ENCODE assay signal across 27 cellular contexts in the genomic region with DNA sequence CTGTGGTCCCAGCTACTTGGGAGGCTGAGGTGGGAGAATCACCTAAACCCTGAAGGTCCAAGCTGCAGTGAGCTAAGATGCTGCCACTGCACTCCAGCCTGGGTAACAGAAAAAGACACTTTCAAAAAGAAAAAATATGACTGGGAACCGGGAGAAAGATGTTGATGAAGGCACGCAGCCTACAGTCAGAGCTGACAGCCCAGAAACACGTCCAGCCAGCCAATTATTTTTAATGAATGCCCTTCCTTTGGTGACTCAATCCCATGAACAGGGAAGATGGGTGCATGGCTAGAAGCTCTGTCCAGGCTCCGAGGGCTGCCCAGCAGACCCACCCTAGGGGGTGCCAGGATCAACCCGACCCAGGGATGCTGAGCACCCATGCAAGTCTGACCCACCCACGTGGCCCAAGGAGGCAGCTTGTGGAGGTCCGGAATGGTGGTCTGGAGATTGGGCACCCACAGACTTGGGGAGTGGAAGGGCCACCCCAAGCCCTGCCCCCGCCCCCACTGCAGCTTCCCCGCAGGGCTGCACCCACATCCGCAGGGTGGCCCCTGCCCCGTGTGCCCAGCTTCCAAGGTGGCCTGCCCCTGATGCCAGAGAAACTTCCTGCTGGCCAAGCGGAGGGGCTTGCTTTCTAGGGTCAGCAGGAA. TPM values are rescaled to one million over a fixed set of nuclear protein-coding genes. Genes with fewer than 3 reads are reported as not detected.
DNase-seq lines count a peak whose midpoint lies in the region; ATAC-seq and TF ChIP-seq lines count a peak whose summit lies in the region.
"Had no signal": no experiment of that assay in that cellular context is flagged by ENCODE, and none has a peak within 500 bp of the region (broad histone marks: within the 10 kb centered on the region; RNA-seq: fewer than 3 reads in every experiment).

No MANE protein-coding gene starts in this region.

- H3K27ac ChIP-seq in ascending aorta (peak overlapping the region; percentile 54 to 55), mesodermal cell (ENCODE audit: low read depth, low read length, severe bottlenecking) (peak overlapping the region; percentile 13), suprapubic skin (peak overlapping the region; percentile 40), gastrocnemius medialis (no peak overlapping the region)
- H3K27ac ChIP-seq: BLaER1 treated with 17β-estradiol and CSF1 and Interleukin-3, amounts not matched to agents 10 nM and 100 nM; brain microvascular endothelial cell; psoas muscle; testis had no signal

- peaks cover 5 to 14% (median 9%) of the 10 kb centered on the region in 7 donors for H3K9me3 Mint-ChIP-seq in CD14-positive monocyte
- no peaks in the 10 kb centered on the region for H3K9me3 Mint-ChIP-seq in activated T-helper 2 cell treated with anti-CD3 and anti-CD28 coated beads, Interferon-gamma antibody, Interleukin-2, Interleukin-4, amounts not matched to agents 10 μg/mL and 5 μg/mL and 100 μg/mL, durations not matched to agents 14 hours and 24 hours and 36 hours

- H3K27me3 ChIP-seq in ascending aorta (no peaks in the 10 kb centered on the region), suprapubic skin (no peaks in the 10 kb centered on the region), gastrocnemius medialis (no peaks in the 10 kb centered on the region)
- H3K27me3 ChIP-seq: BLaER1 treated with 17β-estradiol and CSF1 and Interleukin-3, amounts not matched to agents 10 nM and 100 nM; brain microvascular endothelial cell; testis had no signal

- no peaks in the 10 kb centered on the region for H3K36me3 Mint-ChIP-seq in CD14-positive monocyte
- H3K36me3 Mint-ChIP-seq in activated T-helper 2 cell treated with anti-CD3 and anti-CD28 coated beads, Interferon-gamma antibody, Interleukin-2, Interleukin-4, amounts not matched to agents 10 μg/mL and 5 μg/mL and 100 μg/mL, durations not matched to agents 14 hours and 24 hours and 36 hours (ENCODE audit: low read depth) = no peaks in the 10 kb centered on the region
- H3K36me3 Mint-ChIP-seq: activated CD8-positive, alpha-beta memory T cell treated with anti-CD3 and anti-CD28 coated beads, Interleukin-2, amount 10 ng/mL, durations not matched to agents 7 days and 5 days; mesothelial cell of epicardium had no signal

- H3K4me3 ChIP-seq in ascending aorta = no peak overlapping the region
- no peak overlapping the region for H3K4me3 ChIP-seq in mesodermal cell (ENCODE audit: extremely low read depth, insufficient read depth, low read length, poor library complexity, severe bottlenecking)
- no peak overlapping the region for H3K4me3 ChIP-seq in suprapubic skin
- H3K4me3 ChIP-seq in gastrocnemius medialis = no peak overlapping the region
- H3K4me3 ChIP-seq: BLaER1 treated with 17β-estradiol and CSF1 and Interleukin-3, amounts not matched to agents 10 nM and 100 nM; K562; psoas muscle; skin epidermis; testis had no signal

- H3K4me3 Mint-ChIP-seq in CD14-positive monocyte = no peak overlapping the region
- H3K4me3 Mint-ChIP-seq in activated T-helper 2 cell treated with anti-CD3 and anti-CD28 coated beads, Interferon-gamma antibody, Interleukin-2, Interleukin-4, amounts not matched to agents 10 μg/mL and 5 μg/mL and 100 μg/mL, durations not matched to agents 14 hours and 24 hours and 36 hours (ENCODE audit: low read depth) = no peak overlapping the region
- H3K4me3 Mint-ChIP-seq: activated CD8-positive, alpha-beta memory T cell treated with anti-CD3 and anti-CD28 coated beads, Interleukin-2, amount 10 ng/mL, durations not matched to agents 7 days and 5 days; activated naive CD4-positive, alpha-beta T cell treated with anti-CD3 and anti-CD28 coated beads for 36 hours; mesothelial cell of epicardium; naive B cell; T-helper 17 cell had no signal

- peaks cover 2 to 8% (median 7%) of the 10 kb centered on the region in 3 donors for H3K27me3 Mint-ChIP-seq in CD14-positive monocyte (ENCODE audit: low read depth in 3 of 3)
- no peaks in the 10 kb centered on the region for H3K27me3 Mint-ChIP-seq in activated T-helper 2 cell treated with anti-CD3 and anti-CD28 coated beads, Interferon-gamma antibody, Interleukin-2, Interleukin-4, amounts not matched to agents 10 μg/mL and 5 μg/mL and 100 μg/mL, durations not matched to agents 14 hours and 24 hours and 36 hours (ENCODE audit: low read depth)
- H3K27me3 Mint-ChIP-seq: activated CD8-positive, alpha-beta memory T cell treated with anti-CD3 and anti-CD28 coated beads, Interleukin-2, amount 10 ng/mL, durations not matched to agents 7 days and 5 days had no signal

- TF ChIP-seq EP300 in suprapubic skin (IDR thresholded peaks at IDR 0.05) = no peak

- H3K9me3 ChIP-seq in ascending aorta (no peaks in the 10 kb centered on the region), mesodermal cell (ENCODE audit: control insufficient read depth, low read length) (no peaks in the 10 kb centered on the region), suprapubic skin (no peaks in the 10 kb centered on the region), gastrocnemius medialis (no peaks in the 10 kb centered on the region)
- H3K9me3 ChIP-seq: psoas muscle, testis had no signal

- H3K27ac Mint-ChIP-seq in CD14-positive monocyte = no peak overlapping the region
- H3K27ac Mint-ChIP-seq in activated T-helper 2 cell treated with anti-CD3 and anti-CD28 coated beads, Interferon-gamma antibody, Interleukin-2, Interleukin-4, amounts not matched to agents 10 μg/mL and 5 μg/mL and 100 μg/mL, durations not matched to agents 14 hours and 24 hours and 36 hours = no peak overlapping the region
- H3K27ac Mint-ChIP-seq: activated CD8-positive, alpha-beta memory T cell treated with anti-CD3 and anti-CD28 coated beads, Interleukin-2, amount 10 ng/mL, durations not matched to agents 7 days and 5 days; activated naive CD4-positive, alpha-beta T cell treated with anti-CD3 and anti-CD28 coated beads for 36 hours; mesothelial cell of epicardium; naive B cell; T-helper 17 cell had no signal

- ATAC-seq in gastrocnemius medialis = no peak
- ATAC-seq: activated CD8-positive, alpha-beta memory T cell treated with anti-CD3 and anti-CD28 coated beads, Interleukin-2, amount 10 ng/mL, durations not matched to agents 7 days and 5 days; K562; SK-N-SH treated with all-trans-retinoic acid at 6 μM for 48 hours; T-helper 17 cell had no signal

- DNase-seq in CD14-positive monocyte (ENCODE audit: low spot score) (peak; percentile 31), ascending aorta (ENCODE audit: low spot score in 2 of 2) (peak in 1 of 2 donors; percentile 5), suprapubic skin (ENCODE audit: low spot score in 2 of 2) (peak; percentile 26 to 74), mesenteric fat pad (ENCODE audit: low spot score) (no peak), gastrocnemius medialis (no peak)
- no peak for DNase-seq in activated T-helper 2 cell treated with anti-CD3 and anti-CD28 coated beads, Interferon-gamma antibody, Interleukin-2, Interleukin-4, amounts not matched to agents 10 μg/mL and 5 μg/mL and 100 μg/mL, durations not matched to agents 14 hours and 24 hours and 36 hours (ENCODE audit: low spot score)
- DNase-seq: activated CD4-positive, alpha-beta T cell treated with anti-CD3 and anti-CD28 coated beads, Interleukin-2, amount 50 U/mL, for 4 hours; activated CD8-positive, alpha-beta memory T cell treated with anti-CD3 and anti-CD28 coated beads, Interleukin-2, amount 10 ng/mL, durations not matched to agents 7 days and 5 days; activated naive CD4-positive, alpha-beta T cell treated with anti-CD3 and anti-CD28 coated beads for 36 hours; activated T-cell treated with anti-CD3 and anti-CD28 coated beads, Interleukin-2, amount 50 U/mL, for 48 hours; brain microvascular endothelial cell; COR-L47; naive B cell; NCI-H1048; NCI-H1694 treated with DMSO at 0.1 percent for 48 hours; NCI-H510A treated with DMSO at 0.1 percent for 48 hours; OCI-M1; stimulated activated naive CD4-positive, alpha-beta T cell treated with Interleukin-2 at 50 U/mL for 16 hours; T-helper 17 cell; testis had no signal

- 85 to 97% methylated on average over 9 of the region's 12 CpGs for WGBS in mesodermal cell (ENCODE audit: insufficient coverage in 2 of 2), 2 experiments
- 83% methylated on average over 5 of the region's 12 CpGs for WGBS in suprapubic skin

- H3K4me1 Mint-ChIP-seq in CD14-positive monocyte = no peaks in the 10 kb centered on the region
- no peaks in the 10 kb centered on the region for H3K4me1 Mint-ChIP-seq in activated T-helper 2 cell treated with anti-CD3 and anti-CD28 coated beads, Interferon-gamma antibody, Interleukin-2, Interleukin-4, amounts not matched to agents 10 μg/mL and 5 μg/mL and 100 μg/mL, durations not matched to agents 14 hours and 24 hours and 36 hours (ENCODE audit: low read depth)
- H3K4me1 Mint-ChIP-seq: activated CD8-positive, alpha-beta memory T cell treated with anti-CD3 and anti-CD28 coated beads, Interleukin-2, amount 10 ng/mL, durations not matched to agents 7 days and 5 days; naive B cell; T-helper 17 cell had no signal

- intact Hi-C loops in CD14-positive monocyte (cut with micrococcal nuclease) = no loop called here
- intact Hi-C loops in ascending aorta (cut with DNase I) = loop anchor here (2.0 kb wide), 1 partner anchor 27 kb away; no protein-coding TSS in a partner anchor
- intact Hi-C loops in activated T-helper 2 cell treated with anti-CD3 and anti-CD28 coated beads, Interferon-gamma antibody, Interleukin-2, Interleukin-4, amounts not matched to agents 10 μg/mL and 5 μg/mL and 100 μg/mL, durations not matched to agents 14 hours and 24 hours and 36 hours (cut with micrococcal nuclease) = no loop called here
- intact Hi-C loops in gastrocnemius medialis (cut with DNase I; ENCODE audit: low total_unique reads) = no loop called here

- in situ Hi-C loops in gastrocnemius medialis (cut with MboI; ENCODE audit: low sequenced_read_pairs in 4 of 4) = no loop called here

- no peaks in the 10 kb centered on the region for H3K36me3 ChIP-seq in ascending aorta
- no peaks in the 10 kb centered on the region for H3K36me3 ChIP-seq in mesodermal cell (ENCODE audit: control insufficient read depth, insufficient read depth, low read length)
- no peaks in the 10 kb centered on the region for H3K36me3 ChIP-seq in suprapubic skin
- H3K36me3 ChIP-seq in gastrocnemius medialis = no peaks in the 10 kb centered on the region
- H3K36me3 ChIP-seq: BLaER1 treated with 17β-estradiol and CSF1 and Interleukin-3, amounts not matched to agents 10 nM and 100 nM; brain microvascular endothelial cell had no signal

- no peak for TF ChIP-seq CTCF in CD14-positive monocyte (IDR thresholded peaks at IDR 0.05)
- no peak for TF ChIP-seq CTCF in ascending aorta (IDR thresholded peaks at IDR 0.05)
- no peak for TF ChIP-seq CTCF in suprapubic skin (IDR thresholded peaks at IDR 0.05)
- no peak for TF ChIP-seq CTCF in gastrocnemius medialis (IDR thresholded peaks at IDR 0.05 in 4 of 5, conservative IDR thresholded peaks at IDR 0.05 in 1 of 5)

- TF ChIP-seq POLR2A in suprapubic skin (IDR thresholded peaks at IDR 0.05) (no peak), gastrocnemius medialis (IDR thresholded peaks at IDR 0.05) (no peak)

- peaks cover 0 to 7% of the 10 kb centered on the region in 2 donors for H3K4me1 ChIP-seq in ascending aorta
- no peaks in the 10 kb centered on the region for H3K4me1 ChIP-seq in mesodermal cell (ENCODE audit: control insufficient read depth, insufficient read depth, low read length, poor library complexity, severe bottlenecking)
- peaks cover 21% of the 10 kb centered on the region for H3K4me1 ChIP-seq in suprapubic skin
- H3K4me1 ChIP-seq in gastrocnemius medialis = peaks cover 3 to 6% of the 10 kb centered on the region in 2 donors
- H3K4me1 ChIP-seq: psoas muscle had no signal

RNA-seq across cellular contexts. Expression of a gene that starts 51.0 kb away (rescaled TPM):
- polyA plus RNA-seq in CD14-positive monocyte = under 1 TPM in 1 of 2 donors, not detected in 1; 0.74 TPM
- total RNA-seq in ascending aorta (51.0 TPM), suprapubic skin (1 to 10 TPM; 3.1 to 5.5 (median 4.3) TPM), mesenteric fat pad (79.4 TPM), gastrocnemius medialis (1 to 10 TPM in 3 of 4 donors, under 1 TPM in 1; 0.78 to 3.8 (median 2.0) TPM)
- 30.5 TPM for polyA plus RNA-seq in mesodermal cell (2013, experiment 1 of 2)
- polyA plus RNA-seq in mesodermal cell (2013, experiment 2 of 2) = 26.1 TPM
- not detected in 2 replicates for total RNA-seq in activated T-helper 2 cell treated with anti-CD3 and anti-CD28 coated beads, Interferon-gamma antibody, Interleukin-2, Interleukin-4, amounts not matched to agents 10 μg/mL and 5 μg/mL and 100 μg/mL, durations not matched to agents 14 hours and 24 hours and 36 hours
- total RNA-seq: activated CD8-positive, alpha-beta memory T cell treated with anti-CD3 and anti-CD28 coated beads, Interleukin-2, amount 10 ng/mL, durations not matched to agents 7 days and 5 days; activated naive CD4-positive, alpha-beta T cell treated with anti-CD3 and anti-CD28 coated beads for 36 hours; K562; T-helper 17 cell had no signal
- polyA plus RNA-seq: K562 had no signal

Comparison
In these comparisons a context has a peak if more than half of its experiments do, and no peak if none do; other contexts are left out.
1. DNase-seq: peak in CD14-positive monocyte (single experiment) and suprapubic skin (2 of 2); none in mesenteric fat pad (single experiment), activated T-helper 2 cell treated with anti-CD3 and anti-CD28 coated beads, Interferon-gamma antibody, Interleukin-2, Interleukin-4, amounts not matched to agents 10 μg/mL and 5 μg/mL and 100 μg/mL, durations not matched to agents 14 hours and 24 hours and 36 hours (single experiment) and gastrocnemius medialis (0 of 2).
2. H3K27ac ChIP-seq: peak in ascending aorta (2 of 2), mesodermal cell (single experiment) and suprapubic skin (single experiment); none in gastrocnemius medialis (0 of 4).